Comparison of ENCODE assay signal across 13 cellular contexts in genomic region chr18:79883461-79884295, GRCh38.
"Had no signal": no experiment of that assay in that cellular context is flagged by ENCODE, and none has a peak within 500 bp of the region (broad histone marks: within the 10 kb centered on the region; RNA-seq: fewer than 3 reads in every experiment).

No MANE protein-coding gene starts in this region.

- H3K4me1 Mint-ChIP-seq: activated naive CD8-positive, alpha-beta T cell treated with anti-CD3 and anti-CD28 coated beads, Interleukin-2, amount 50 U/mL, for 24 hours; memory B cell; nephron progenitor cell; stimulated activated naive B cell treated with anti-CD40 and anti-IgM and Interleukin-4, amounts not matched to agents 10 μg/mL and 1 μg/mL and 100 μg/mL, for 72 hours had no signal

- H3K9ac ChIP-seq: parathyroid adenoma had no signal

- H3K27me3 ChIP-seq: ascending aorta, SJCRH30 had no signal

- H3K4me1 ChIP-seq: ascending aorta, parathyroid adenoma, SJCRH30 had no signal

- H3K4me3 Mint-ChIP-seq: activated naive CD8-positive, alpha-beta T cell treated with anti-CD3 and anti-CD28 coated beads, Interleukin-2, amount 50 U/mL, for 24 hours; memory B cell; nephron progenitor cell; stimulated activated naive B cell treated with anti-CD40 and anti-IgM and Interleukin-4, amounts not matched to agents 10 μg/mL and 1 μg/mL and 100 μg/mL, for 72 hours had no signal

- H3K27ac ChIP-seq: ascending aorta, parathyroid adenoma, SJCRH30, thoracic aorta, VCaP had no signal

- H3K27ac Mint-ChIP-seq: activated naive CD8-positive, alpha-beta T cell treated with anti-CD3 and anti-CD28 coated beads, Interleukin-2, amount 50 U/mL, for 24 hours; memory B cell; nephron progenitor cell; stimulated activated naive B cell treated with anti-CD40 and anti-IgM and Interleukin-4, amounts not matched to agents 10 μg/mL and 1 μg/mL and 100 μg/mL, for 72 hours had no signal

- ATAC-seq: activated naive CD8-positive, alpha-beta T cell treated with anti-CD3 and anti-CD28 coated beads, Interleukin-2, amount 50 U/mL, for 24 hours; stimulated activated naive B cell treated with anti-CD40 and anti-IgM and Interleukin-4, amounts not matched to agents 10 μg/mL and 1 μg/mL and 100 μg/mL, for 72 hours had no signal

- DNase-seq: activated naive CD8-positive, alpha-beta T cell treated with anti-CD3 and anti-CD28 coated beads, Interleukin-2, amount 50 U/mL, for 24 hours; activated T-cell treated with anti-CD3 and anti-CD28 coated beads, Interleukin-2, amount 50 U/mL, for 1 hour; foreskin melanocyte; nephron progenitor cell; SJCRH30; small intestine; stimulated activated naive B cell treated with anti-CD40 and anti-IgM and Interleukin-4, amounts not matched to agents 10 μg/mL and 1 μg/mL and 100 μg/mL, for 72 hours; T-helper 9 cell had no signal

- H3K36me3 ChIP-seq: ascending aorta, SJCRH30, thoracic aorta had no signal

- H3K27me3 Mint-ChIP-seq: activated naive CD8-positive, alpha-beta T cell treated with anti-CD3 and anti-CD28 coated beads, Interleukin-2, amount 50 U/mL, for 24 hours; stimulated activated naive B cell treated with anti-CD40 and anti-IgM and Interleukin-4, amounts not matched to agents 10 μg/mL and 1 μg/mL and 100 μg/mL, for 72 hours had no signal

- H3K9me3 ChIP-seq: SJCRH30, thoracic aorta had no signal

- H3K9me3 Mint-ChIP-seq: activated naive CD8-positive, alpha-beta T cell treated with anti-CD3 and anti-CD28 coated beads, Interleukin-2, amount 50 U/mL, for 24 hours had no signal

- H3K4me3 ChIP-seq: ascending aorta, SJCRH30, thoracic aorta had no signal
